ENCODE assay signal across 9 cellular contexts in genomic region chr19:32910094-32910493, GRCh38. TPM values are rescaled to one million over a fixed set of nuclear protein-coding genes. Genes with fewer than 3 reads are reported as not detected.
"Had no signal": no experiment of that assay in that cellular context is flagged by ENCODE, and none has a peak within 500 bp of the region (broad histone marks: within the 10 kb centered on the region; RNA-seq: fewer than 3 reads in every experiment).

No MANE protein-coding gene starts in this region.

- H2AFZ ChIP-seq: GM23338 had no signal

- ATAC-seq: GM23338 had no signal

- H3K4me3 ChIP-seq: GM23338 had no signal

- FAIRE-seq: H1, H54, HTR-8/SVneo had no signal

- DNase-seq: H9, HCEC 1CT, HFFc6, IMR-90, KBM-7 had no signal

- H3K4me2 ChIP-seq: GM23338 had no signal

RNA-seq across cellular contexts. Expression of gene SLC7A9, which starts 40.5 kb away (rescaled TPM):
- total RNA-seq: GM23338, H1, H9, HFFc6, IMR-90 had no signal
- polyA plus RNA-seq: IMR-90 had no signal
